Comparison of ENCODE assay signal across 11 cellular contexts in the genomic region with DNA sequence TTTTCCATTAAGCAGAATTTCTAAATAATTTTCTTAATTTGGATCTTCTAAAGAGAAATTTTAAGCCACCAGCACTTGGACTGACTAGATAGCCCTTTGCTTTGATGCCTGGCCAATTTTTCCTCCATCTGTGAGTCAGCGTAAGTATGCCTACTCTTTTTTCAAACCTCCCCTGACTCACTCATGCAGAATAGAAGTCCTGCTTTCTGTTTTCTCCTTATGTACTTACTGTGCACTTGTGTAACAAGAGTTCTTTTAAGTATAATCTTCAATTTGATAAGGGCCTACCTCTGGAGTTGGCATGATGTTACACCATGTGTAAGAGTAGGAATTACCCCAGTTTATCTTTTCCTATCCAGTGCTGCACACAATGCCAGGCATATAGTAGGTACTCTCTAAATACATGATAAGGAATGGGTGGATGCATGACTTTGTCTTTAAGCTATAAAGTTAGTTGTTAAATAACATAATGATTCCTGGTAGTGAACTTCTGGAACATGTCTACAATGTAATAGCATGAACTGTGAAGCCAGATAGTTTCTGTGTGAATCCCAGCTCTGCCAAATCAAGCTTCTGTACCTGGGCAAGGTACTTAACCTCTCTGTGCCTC.
A peak's percentile ranks its signal among the peaks of the same experiment; 100 is the strongest.
DNase-seq lines count a peak whose midpoint lies in the region; ATAC-seq and TF ChIP-seq lines count a peak whose summit lies in the region.
"Had no signal": no experiment of that assay in that cellular context is flagged by ENCODE, and none has a peak within 500 bp of the region (broad histone marks: within the 10 kb centered on the region; RNA-seq: fewer than 3 reads in every experiment).

No MANE protein-coding gene starts in this region.

- H3K4me1 ChIP-seq in right atrium auricular region (peaks cover 0 to 7% of the 10 kb centered on the region in 2 donors), mesodermal cell (ENCODE audit: control insufficient read depth, insufficient read depth, low read length, poor library complexity, severe bottlenecking) (peaks cover 6% of the 10 kb centered on the region), uterus (no peaks in the 10 kb centered on the region)

- ATAC-seq in Right ventricle myocardium superior (ENCODE audit: poor library complexity), result peak; percentile 70
- ATAC-seq in GM21619 (IDR thresholded peaks at IDR 0.05; ENCODE audit: unreplicated experiment), result no peak
- ATAC-seq in HG03439 (IDR thresholded peaks at IDR 0.05; ENCODE audit: unreplicated experiment), result no peak

- H3K9me3 ChIP-seq in right atrium auricular region (no peaks in the 10 kb centered on the region), mesodermal cell (ENCODE audit: control insufficient read depth, low read length) (no peaks in the 10 kb centered on the region), uterus (no peaks in the 10 kb centered on the region)

- H3K36me3 ChIP-seq in right atrium auricular region (no peaks in the 10 kb centered on the region), mesodermal cell (ENCODE audit: control insufficient read depth, insufficient read depth, low read length) (peaks cover 2% of the 10 kb centered on the region), uterus (no peaks in the 10 kb centered on the region)

- WGBS in mesodermal cell (ENCODE audit: insufficient coverage in 2 of 2), 2 experiments, result 100% methylated on average over 1 of the region's 1 CpG; no CpG with 5 or more reads in 1 of the 2 experiments

- intact Hi-C loops in Right ventricle myocardium superior (cut with DNase I), result no loop called here
- intact Hi-C loops in uterus (cut with DNase I; ENCODE audit: low total_unique reads), result no loop called here

- DNase-seq in Right ventricle myocardium superior (no peak), right atrium auricular region (ENCODE audit: low spot score) (no peak), choroid plexus epithelial cell (ENCODE audit: low read depth) (peak; percentile 93), uterus (peak; percentile 32 to 78), NCI-H2081 (lab: John Stamatoyannopoulos, UW) (no peak)
- DNase-seq: CD4-positive, alpha-beta T cell; GOT3; NCI-H1930 had no signal

- no peak for TF ChIP-seq POLR2A in uterus (IDR thresholded peaks at IDR 0.05)

- peak overlapping the region in 1 of 2 donors; percentile 18 for H3K4me3 ChIP-seq in right atrium auricular region
- no peak overlapping the region for H3K4me3 ChIP-seq in choroid plexus epithelial cell (ENCODE audit: low read depth, low read length)
- no peak overlapping the region for H3K4me3 ChIP-seq in mesodermal cell (ENCODE audit: extremely low read depth, insufficient read depth, low read length, poor library complexity, severe bottlenecking)
- peak overlapping the region; percentile 22 to 24 for H3K4me3 ChIP-seq in uterus

- H3K27ac ChIP-seq in right atrium auricular region (no peak overlapping the region), mesodermal cell (ENCODE audit: low read depth, low read length, severe bottlenecking) (peak overlapping the region; percentile 83), uterus (peak overlapping the region; percentile 42 to 61)

- no peaks in the 10 kb centered on the region for H3K27me3 ChIP-seq in right atrium auricular region
- no peaks in the 10 kb centered on the region for H3K27me3 ChIP-seq in uterus

- TF ChIP-seq CTCF in right atrium auricular region (IDR thresholded peaks at IDR 0.05), result no peak
- no peak for TF ChIP-seq CTCF in choroid plexus epithelial cell (conservative IDR thresholded peaks at IDR 0.05; ENCODE audit: low read depth, low read length)
- TF ChIP-seq CTCF in uterus (IDR thresholded peaks at IDR 0.05), result no peak

Comparison
In these comparisons a context has a peak if more than half of its experiments do, and no peak if none do; other contexts are left out.
1. DNase-seq: peak in choroid plexus epithelial cell (single experiment) and uterus (2 of 2); none in Right ventricle myocardium superior (single experiment), right atrium auricular region (single experiment) and NCI-H2081 (0 of 2).
2. H3K27ac ChIP-seq: peak in mesodermal cell (single experiment) and uterus (2 of 2); none in right atrium auricular region (0 of 2).
3. H3K4me3 ChIP-seq: peak in uterus (2 of 2); none in choroid plexus epithelial cell (single experiment) and mesodermal cell (single experiment).